ENCODE assay signal across 19 cellular contexts in genomic region chr10:84938117-84938905, GRCh38.
DNase-seq lines count a peak whose midpoint lies in the region; ATAC-seq and TF ChIP-seq lines count a peak whose summit lies in the region.
"Had no signal": no experiment of that assay in that cellular context is flagged by ENCODE, and none has a peak within 500 bp of the region (broad histone marks: within the 10 kb centered on the region; RNA-seq: fewer than 3 reads in every experiment).

No MANE protein-coding gene starts in this region.

- no peak overlapping the region for H3K27ac ChIP-seq in left ventricle myocardium inferior (replicated peaks)
- H3K27ac ChIP-seq in upper lobe of right lung: no peak overlapping the region

- TF ChIP-seq CTCF in left ventricle myocardium inferior (IDR thresholded peaks at IDR 0.05; ENCODE audit: borderline replicate concordance) (no peak), upper lobe of right lung (IDR thresholded peaks at IDR 0.05) (no peak), CD14-positive monocyte (IDR thresholded peaks at IDR 0.05) (no peak)

- H3K36me3 ChIP-seq in left ventricle myocardium inferior: no peaks in the 10 kb centered on the region
- H3K36me3 ChIP-seq in upper lobe of right lung: no peaks in the 10 kb centered on the region
- H3K36me3 ChIP-seq: HAP-1 had no signal

- H3K27ac Mint-ChIP-seq in CD14-positive monocyte: no peak overlapping the region
- H3K27ac Mint-ChIP-seq: CD4-positive, alpha-beta memory T cell; T-cell had no signal

- H3K9me3 ChIP-seq in left ventricle myocardium inferior (replicated peaks) (no peaks in the 10 kb centered on the region), upper lobe of right lung (no peaks in the 10 kb centered on the region)
- H3K9me3 ChIP-seq: HAP-1, SK-N-SH had no signal

- DNase-seq in Right ventricle myocardium superior (no peak), left ventricle myocardium inferior (no peak), left ventricle myocardium superior (no peak), upper lobe of right lung (no peak), CD14-positive monocyte (ENCODE audit: low spot score) (no peak), GOT3 (lab: John Stamatoyannopoulos, UW) (no peak), NCI-H1694 treated with DMSO at 0.1 percent for 48 hours (lab: John Stamatoyannopoulos, UW) (no peak)
- peak; percentile 32 for DNase-seq in Jurkat, Clone E6-1 (ENCODE audit: low read depth, low spot score)
- DNase-seq: ACHN; AML-193; CD4-positive, alpha-beta memory T cell; EL; Kasumi-1; NCI-H187 treated with DMSO at 0.1 percent for 48 hours; NCI-H774; SK-N-SH; T-cell had no signal

- H3K27me3 ChIP-seq in left ventricle myocardium inferior (ENCODE audit: low read depth): peaks cover 10% of the 10 kb centered on the region
- no peaks in the 10 kb centered on the region for H3K27me3 ChIP-seq in upper lobe of right lung

- no peak overlapping the region for H3K4me3 Mint-ChIP-seq in CD14-positive monocyte
- H3K4me3 Mint-ChIP-seq: CD4-positive, alpha-beta memory T cell; T-cell had no signal

- intact Hi-C loops in Right ventricle myocardium superior (cut with DNase I): no loop called here
- intact Hi-C loops in left ventricle myocardium inferior (cut with micrococcal nuclease): no loop called here
- intact Hi-C loops in left ventricle myocardium superior (cut with micrococcal nuclease): no loop called here
- intact Hi-C loops in upper lobe of right lung (cut with DNase I): no loop called here
- intact Hi-C loops in CD14-positive monocyte (cut with micrococcal nuclease): no loop called here

- H3K9me3 Mint-ChIP-seq in CD14-positive monocyte: peaks cover 0 to 6% (median 0%) of the 10 kb centered on the region in 7 donors
- H3K9me3 Mint-ChIP-seq: T-cell had no signal

- H3K4me1 Mint-ChIP-seq in CD14-positive monocyte: no peaks in the 10 kb centered on the region
- H3K4me1 Mint-ChIP-seq: CD4-positive, alpha-beta memory T cell; T-cell had no signal

- peaks cover 0 to 3% (median 2%) of the 10 kb centered on the region in 3 donors for H3K27me3 Mint-ChIP-seq in CD14-positive monocyte (ENCODE audit: low read depth in 3 of 3)
- H3K27me3 Mint-ChIP-seq: T-cell had no signal

- H3K36me3 Mint-ChIP-seq in CD14-positive monocyte: no peaks in the 10 kb centered on the region
- H3K36me3 Mint-ChIP-seq: CD4-positive, alpha-beta memory T cell; T-cell had no signal

- H3K4me3 ChIP-seq in left ventricle myocardium inferior (no peak overlapping the region), upper lobe of right lung (no peak overlapping the region)
- no peak overlapping the region for H3K4me3 ChIP-seq in Jurkat, Clone E6-1 (ENCODE audit: low read length)
- H3K4me3 ChIP-seq: HAP-1 had no signal

- ATAC-seq in Right ventricle myocardium superior (ENCODE audit: poor library complexity) (peak; percentile 88), left ventricle myocardium superior (peak; percentile 92), upper lobe of right lung (peak; percentile 60)
- ATAC-seq: Panc1, T-cell had no signal

- H3K4me1 ChIP-seq in left ventricle myocardium inferior (peaks cover 8% of the 10 kb centered on the region), upper lobe of right lung (no peaks in the 10 kb centered on the region)
- H3K4me1 ChIP-seq: HAP-1 had no signal
